8 cellular contexts compared by ENCODE assay signal in the genomic region with DNA sequence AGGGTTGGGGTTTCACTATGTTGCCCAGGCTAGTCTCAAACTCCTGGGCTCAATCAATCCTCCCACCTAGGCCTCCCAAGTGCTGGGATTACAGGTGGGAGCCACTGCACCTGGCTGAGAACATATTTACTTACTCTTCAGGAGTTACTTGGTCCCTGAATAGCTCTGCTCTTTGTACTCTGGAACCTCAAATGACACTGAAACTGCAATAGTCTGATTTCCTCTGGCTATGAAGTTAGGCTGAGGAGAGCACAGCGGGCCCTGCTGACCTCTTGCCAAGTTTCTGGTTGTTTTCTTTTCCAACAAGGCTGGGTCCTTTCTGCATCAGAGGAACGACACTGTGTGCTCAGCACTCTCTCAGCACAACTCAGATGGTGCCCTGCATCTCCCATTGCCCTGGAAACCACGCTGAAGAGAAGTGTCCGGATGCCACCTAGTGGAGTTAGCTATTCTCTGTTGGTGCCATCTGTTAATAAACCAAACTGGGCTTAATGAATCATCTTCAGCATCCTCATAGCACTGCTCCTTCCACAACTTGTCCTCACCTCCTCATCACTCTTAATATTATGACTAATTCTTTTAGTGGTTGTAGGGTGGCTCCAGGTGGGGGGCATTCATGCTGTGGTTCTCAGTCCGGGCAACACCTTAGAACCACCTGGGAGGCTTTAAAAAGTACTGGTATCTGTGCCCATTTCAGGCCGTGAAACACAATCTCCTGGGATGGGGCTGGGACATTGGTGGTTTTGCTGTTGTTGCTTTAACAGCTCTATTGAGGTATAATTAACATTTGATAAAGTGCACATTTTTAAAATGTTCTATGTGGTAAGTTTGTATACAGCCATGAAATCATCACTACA. TPM values are rescaled to one million over a fixed set of nuclear protein-coding genes. Genes with fewer than 3 reads are reported as not detected.
A peak's percentile ranks its signal among the peaks of the same experiment; 100 is the strongest.
DNase-seq lines count a peak whose midpoint lies in the region; ATAC-seq, FAIRE-seq and TF ChIP-seq lines count a peak whose summit lies in the region.

No MANE protein-coding gene starts in this region.

- TF ChIP-seq POLR2A in GM12892 (IDR thresholded peaks at IDR 0.05; ENCODE audit: low read depth, low read length): no peak

- H3K27me3 ChIP-seq in small intestine (ENCODE audit: control insufficient read depth in 2 of 2, insufficient read depth in 2 of 2, low read length in 2 of 2): no peaks in the 10 kb centered on the region

- H3K27ac ChIP-seq in small intestine (ENCODE audit: low read depth in 1 of 2, low read length in 1 of 2): no peak overlapping the region

- no peaks in the 10 kb centered on the region for H3K4me1 ChIP-seq in small intestine (ENCODE audit: control insufficient read depth in 2 of 2, insufficient read depth in 1 of 2, low read depth in 1 of 2, low read length in 1 of 2)

- ATAC-seq in HG02759 (IDR thresholded peaks at IDR 0.05; ENCODE audit: unreplicated experiment): peak; percentile 88

- H3K4me3 ChIP-seq in small intestine (ENCODE audit: low read depth in 1 of 2, low read length in 2 of 2): no peak overlapping the region

- 13 to 29% (median 20%) methylated on average over 6 of the region's 6 CpGs for WGBS in small intestine, 3 donors

- no peaks in the 10 kb centered on the region for H3K36me3 ChIP-seq in small intestine (ENCODE audit: control insufficient read depth in 2 of 2, insufficient read depth in 2 of 2, low read length in 2 of 2)

- H3K9me3 ChIP-seq in small intestine (ENCODE audit: control insufficient read depth, low read depth): no peaks in the 10 kb centered on the region

- FAIRE-seq in GM12892 (lab: Jason Lieb, UNC) (peak; percentile 75), small intestine (lab: Jason Lieb, UNC) (no peak)

- DNase-seq in A172 (ENCODE audit: low spot score) (peak; percentile 88), GM12892 (ENCODE audit: insufficient read length) (no peak), NCI-H1092 treated with DMSO at 0.1 percent for 48 hours (lab: John Stamatoyannopoulos, UW) (peak; percentile 78), SW 1271 (lab: John Stamatoyannopoulos, UW) (peak; percentile 45 to 73), anterior cingulate cortex (lab: John Stamatoyannopoulos, UW) (peak in 55 of 58 donors; percentile 6 to 86 (median 69)), hypothalamus (lab: John Stamatoyannopoulos, UW) (peak in 46 of 51 donors; percentile 6 to 88 (median 64)), small intestine (peak; percentile 66)

RNA-seq across cellular contexts. Expression of a gene that starts 8.2 kb away (rescaled TPM):
- total RNA-seq in A172 (2014; rRNA removed; shearing (Covaris generic)): not detected in 2 replicates
- 0.49 TPM for polyA plus RNA-seq in GM12892 (2012; ENCODE audit: missing spikeins)
- polyA plus RNA-seq in small intestine: not detected

RNA-seq across cellular contexts. Expression of a gene that starts 57.4 kb away (rescaled TPM):
- 17.6 and 24.7 TPM in 2 replicates for total RNA-seq in A172 (2014; rRNA removed; shearing (Covaris generic))
- 25.7 TPM for polyA plus RNA-seq in GM12892 (2012; ENCODE audit: missing spikeins)
- 10 to 100 TPM in 1 of 3 donors, 1 to 10 TPM in 2; 9.3 to 11.6 (median 9.8) TPM for polyA plus RNA-seq in small intestine
